2 cellular contexts compared by ENCODE assay signal in genomic region chr17:4789951-4790704, GRCh38.
TF ChIP-seq lines count a peak whose summit lies in the region.

No MANE protein-coding gene starts in this region.

TF ChIP-seq in GM23338, 12 proteins besides CTCF, POLR2A, EP300 and RAD21 (continued from another document):
- peak; percentile 37; the same call in 1 of the 2 replicates for TF ChIP-seq ETS1 (IDR thresholded peaks at IDR 0.05)
- TF ChIP-seq NANOG (IDR thresholded peaks at IDR 0.05; ENCODE audit: borderline replicate concordance) = no peak
- TF ChIP-seq POLR2AphosphoS5 (IDR thresholded peaks at IDR 0.05; ENCODE audit: low read depth) = peak; percentile 47
- TF ChIP-seq CREB1 (CRISPR knock-in tag; IDR thresholded peaks at IDR 0.05; ENCODE audit: low read depth) = peak; percentile 85

TF ChIP-seq in SK-N-SH, 30 proteins besides CTCF, POLR2A, EP300 and RAD21:
- TF ChIP-seq YY1 (IDR thresholded peaks at IDR 0.05; ENCODE audit: low read depth) (peak; percentile 55), CHD2 (IDR thresholded peaks at IDR 0.05; ENCODE audit: low read length, partially characterized antibody) (peak; percentile 21), MAX (IDR thresholded peaks at IDR 0.05; ENCODE audit: low read depth) (peak; percentile 57), MXI1 (IDR thresholded peaks at IDR 0.05; ENCODE audit: low read depth, low read length) (peak; percentile 83), POLR2AphosphoS5 (IDR thresholded peaks at IDR 0.05; ENCODE audit: low read depth, low read length) (no peak), TAF1 (IDR thresholded peaks at IDR 0.05; ENCODE audit: borderline replicate concordance, low read depth, low read length) (peak; percentile 39; the same call in 1 of the 2 replicates), SMC3 (IDR thresholded peaks at IDR 0.05; ENCODE audit: low read depth, low read length) (peak; percentile 37; the same call in 1 of the 2 replicates), FOSL2 (IDR thresholded peaks at IDR 0.05; ENCODE audit: borderline replicate concordance, low read depth) (no peak), GABPA (IDR thresholded peaks at IDR 0.05; ENCODE audit: low read depth) (0 out of 2 replicates have a peak, but pooled peaks have one; percentile 33), SIN3A (IDR thresholded peaks at IDR 0.05; ENCODE audit: borderline replicate concordance, low read depth, low read length) (peak; percentile 67; the same call in 1 of the 2 replicates), RXRA (IDR thresholded peaks at IDR 0.05; ENCODE audit: borderline replicate concordance, low read depth) (no peak), ELF1 (IDR thresholded peaks at IDR 0.05) (peak; percentile 57)
